In the genomic region with DNA sequence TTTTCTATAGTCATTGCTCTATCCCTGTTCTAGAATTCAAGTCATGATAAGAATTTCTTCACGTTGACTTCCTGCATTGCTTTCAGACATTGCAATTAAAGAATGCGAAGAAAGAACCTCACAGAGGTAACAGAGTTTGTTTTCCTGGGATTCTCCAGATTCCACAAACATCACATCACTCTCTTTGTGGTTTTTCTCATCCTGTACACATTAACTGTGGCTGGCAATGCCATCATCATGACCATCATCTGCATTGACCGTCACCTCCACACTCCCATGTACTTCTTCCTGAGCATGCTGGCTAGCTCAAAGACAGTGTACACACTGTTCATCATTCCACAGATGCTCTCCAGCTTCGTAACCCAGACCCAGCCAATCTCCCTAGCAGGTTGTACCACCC, we compare ENCODE assay signal across 14 cellular contexts. TPM values are rescaled to one million over a fixed set of nuclear protein-coding genes. Genes with fewer than 3 reads are reported as not detected.
DNase-seq lines count a peak whose midpoint lies in the region; ATAC-seq and TF ChIP-seq lines count a peak whose summit lies in the region.
"Had no signal": no experiment of that assay in that cellular context is flagged by ENCODE, and none has a peak within 500 bp of the region (broad histone marks: within the 10 kb centered on the region; RNA-seq: fewer than 3 reads in every experiment).

No MANE protein-coding gene starts in this region.

- H3K9me3 Mint-ChIP-seq in MCF 10A (ENCODE audit: unreplicated experiment), result peaks cover 22% of the 10 kb centered on the region
- H3K9me3 Mint-ChIP-seq: activated CD4-positive, alpha-beta memory T cell treated with anti-CD3 and anti-CD28 coated beads, Interleukin-2, amount 10 ng/mL, durations not matched to agents 7 days and 5 days had no signal

- no peak for TF ChIP-seq RAD21 in Ishikawa (IDR thresholded peaks at IDR 0.05; ENCODE audit: low read depth)

- WGBS in prostate gland, result 49% methylated on average over 4 of the region's 4 CpGs

- H3K27ac ChIP-seq in AG04450 (ENCODE audit: low read depth, low read length) (peak overlapping the region; percentile 57), prostate gland (no peak overlapping the region)
- H3K27ac ChIP-seq: BLaER1, gastroesophageal sphincter, SK-N-MC had no signal

- H3K27me3 Mint-ChIP-seq in MCF 10A (ENCODE audit: insufficient read depth, unreplicated experiment), result no peaks in the 10 kb centered on the region
- H3K27me3 Mint-ChIP-seq: activated CD4-positive, alpha-beta memory T cell treated with anti-CD3 and anti-CD28 coated beads, Interleukin-2, amount 10 ng/mL, durations not matched to agents 7 days and 5 days had no signal

- no peaks in the 10 kb centered on the region for H3K27me3 ChIP-seq in AG04450 (ENCODE audit: control insufficient read depth, insufficient read depth, low read length)
- no peaks in the 10 kb centered on the region for H3K27me3 ChIP-seq in prostate gland (replicated peaks; ENCODE audit: insufficient read depth)
- H3K27me3 ChIP-seq: BLaER1, gastroesophageal sphincter had no signal

- peak overlapping the region; percentile 2 for H3K4me3 Mint-ChIP-seq in MCF 10A (ENCODE audit: unreplicated experiment)
- H3K4me3 Mint-ChIP-seq: activated CD4-positive, alpha-beta memory T cell treated with anti-CD3 and anti-CD28 coated beads, Interleukin-2, amount 10 ng/mL, durations not matched to agents 7 days and 5 days had no signal

- CTCF ChIA-PET in AG04450 (lab: Charles Lee) (interaction anchor here (0.9 to 1.3 kb wide), 3 partner anchors 10 to 292 kb away, joined by 3 read pairs; a partner anchor contains a TSS), MCF 10A (lab: Yijun Ruan, JAX) (interaction anchor here (0.6 to 0.9 kb wide), 2 partner anchors 383 to 498 kb away, joined by 3 to 4 read pairs; no protein-coding TSS in a partner anchor)

- TF ChIP-seq CTCF in AG04450 (IDR thresholded peaks at IDR 0.05; ENCODE audit: low read depth, low read length) (no peak), MCF 10A (IDR thresholded peaks at IDR 0.05; ENCODE audit: unreplicated experiment) (no peak), prostate gland (IDR thresholded peaks at IDR 0.05) (no peak)

- H3K4me3 ChIP-seq in AG04450 (ENCODE audit: low read depth, low read length) (no peak overlapping the region), prostate gland (no peak overlapping the region)
- H3K4me3 ChIP-seq: BLaER1, gastroesophageal sphincter, SK-N-MC had no signal

- no peaks in the 10 kb centered on the region for H3K36me3 Mint-ChIP-seq in MCF 10A (ENCODE audit: insufficient read depth, unreplicated experiment)

- H3K36me3 ChIP-seq in prostate gland, result no peaks in the 10 kb centered on the region
- H3K36me3 ChIP-seq: BLaER1, gastroesophageal sphincter had no signal

- BruUV-seq in MCF 10A (replicated peaks; lab: Mats Ljungman, UMichigan), result no TSS peak

- POLR2A ChIA-PET in AG04450 (lab: Yijun Ruan, JAX) (no interaction called here), MCF 10A (lab: Yijun Ruan, JAX) (interaction anchor here (1.0 kb wide), 1 partner anchor 154 kb away, joined by 3 read pairs; no protein-coding TSS in a partner anchor)

- no peak for ATAC-seq in GM18907 (IDR thresholded peaks at IDR 0.05; ENCODE audit: unreplicated experiment)
- no peak for ATAC-seq in GM19397 (IDR thresholded peaks at IDR 0.05; ENCODE audit: unreplicated experiment)
- ATAC-seq: gastroesophageal sphincter had no signal

- peaks cover 66% of the 10 kb centered on the region for H3K4me1 Mint-ChIP-seq in MCF 10A (ENCODE audit: insufficient read depth, unreplicated experiment)
- H3K4me1 Mint-ChIP-seq: activated CD4-positive, alpha-beta memory T cell treated with anti-CD3 and anti-CD28 coated beads, Interleukin-2, amount 10 ng/mL, durations not matched to agents 7 days and 5 days had no signal

- no peak for TF ChIP-seq EP300 in Ishikawa (IDR thresholded peaks at IDR 0.05; ENCODE audit: borderline replicate concordance)

- H3K27ac Mint-ChIP-seq in MCF 10A (ENCODE audit: low read depth, unreplicated experiment), result peak overlapping the region; percentile 75
- H3K27ac Mint-ChIP-seq: activated CD4-positive, alpha-beta memory T cell treated with anti-CD3 and anti-CD28 coated beads, Interleukin-2, amount 10 ng/mL, durations not matched to agents 7 days and 5 days had no signal

- intact Hi-C loops in MCF 10A (cut with micrococcal nuclease), result loop anchor here (1.0 to 5.0 kb wide), 4 partner anchors 46 to 386 kb away; no protein-coding TSS in a partner anchor
- intact Hi-C loops in prostate gland (cut with DNase I), result no loop called here

- no peak for TF ChIP-seq POLR2A in prostate gland (IDR thresholded peaks at IDR 0.05)

- no peaks in the 10 kb centered on the region for H3K4me1 ChIP-seq in prostate gland (replicated peaks)
- H3K4me1 ChIP-seq: BLaER1, gastroesophageal sphincter had no signal

- peak; percentile 53 for DNase-seq in AG04450 (ENCODE audit: low read depth, low spot score)
- DNase-seq in MCF 10A (ENCODE audit: unreplicated experiment), result peak; percentile 91
- DNase-seq in islet precursor cell, result peak; percentile 88
- DNase-seq in prostate gland (ENCODE audit: low spot score), result no peak
- no peak for DNase-seq in activated T-cell treated with anti-CD3 and anti-CD28 coated beads, Interleukin-2, amount 50 U/mL, for 48 hours
- DNase-seq: activated CD4-positive, alpha-beta memory T cell treated with anti-CD3 and anti-CD28 coated beads, Interleukin-2, amount 10 ng/mL, durations not matched to agents 7 days and 5 days; amygdala; stimulated activated naive CD4-positive, alpha-beta T cell had no signal

- H3K9me3 ChIP-seq in AG04450 (ENCODE audit: control insufficient read depth, insufficient read depth, low read length), result no peaks in the 10 kb centered on the region
- H3K9me3 ChIP-seq in prostate gland, result no peaks in the 10 kb centered on the region
- H3K9me3 ChIP-seq: BLaER1, gastroesophageal sphincter had no signal

TF ChIP-seq in Ishikawa, 13 proteins besides CTCF, POLR2A, EP300 and RAD21:
- TF ChIP-seq, protein P1, sequence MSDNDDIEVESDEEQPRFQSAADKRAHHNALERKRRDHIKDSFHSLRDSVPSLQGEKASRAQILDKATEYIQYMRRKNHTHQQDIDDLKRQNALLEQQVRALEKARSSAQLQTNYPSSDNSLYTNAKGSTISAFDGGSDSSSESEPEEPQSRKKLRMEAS (IDR thresholded peaks at IDR 0.05), result no peak
- peak; percentile 64; the same call in 1 of the 2 replicates for TF ChIP-seq TEAD4 (IDR thresholded peaks at IDR 0.05)

RNA-seq across cellular contexts. Expression of a gene that starts 10.6 kb away (rescaled TPM):
- not detected in 2 replicates for polyA plus RNA-seq in AG04450 (2011; rRNA removed)
- polyA minus RNA-seq in AG04450 (2011; rRNA and poly(A)+ RNA removed), result not detected in 2 replicates
- total RNA-seq in MCF 10A (2022) (not detected in 2 replicates), prostate gland (not detected)
- total RNA-seq: activated CD4-positive, alpha-beta memory T cell treated with anti-CD3 and anti-CD28 coated beads, Interleukin-2, amount 10 ng/mL, durations not matched to agents 7 days and 5 days; gastroesophageal sphincter had no signal

Comparison
In these comparisons a context has a peak if more than half of its experiments do, and no peak if none do; other contexts are left out.
1. DNase-seq: peak in AG04450 (single experiment), MCF 10A (single experiment) and islet precursor cell (single experiment); none in prostate gland (single experiment) and activated T-cell treated with anti-CD3 and anti-CD28 coated beads, Interleukin-2, amount 50 U/mL, for 48 hours (0 of 2).